In genomic region chrX:24350217-24350616, GRCh38 we compare ENCODE assay signal across 27 cellular contexts. TPM values are rescaled to one million over a fixed set of nuclear protein-coding genes. Genes with fewer than 3 reads are reported as not detected.
"Had no signal": no experiment of that assay in that cellular context is flagged by ENCODE, and none has a peak within 500 bp of the region (broad histone marks: within the 10 kb centered on the region; RNA-seq: fewer than 3 reads in every experiment).

No MANE protein-coding gene starts in this region.

- H3K9me3 Mint-ChIP-seq: activated CD4-positive, alpha-beta memory T cell treated with anti-CD3 and anti-CD28 coated beads, Interleukin-2, amount 10 ng/mL, durations not matched to agents 7 days and 5 days; activated naive CD4-positive, alpha-beta T cell treated with anti-CD3 and anti-CD28 coated beads, Interleukin-2, amount 10 ng/mL, durations not matched to agents 7 days and 5 days; activated naive CD8-positive, alpha-beta T cell treated with anti-CD3 and anti-CD28 coated beads for 36 hours; activated T-cell treated with anti-CD3 and anti-CD28 coated beads, Interleukin-2, amount 50 U/mL, for 72 hours; activated T-helper 2 cell treated with anti-CD3 and anti-CD28 coated beads, Interferon-gamma antibody, Interleukin-2, Interleukin-4, amounts not matched to agents 10 μg/mL and 5 μg/mL and 100 μg/mL, durations not matched to agents 14 hours and 24 hours and 36 hours; T-cell had no signal

- H3K27ac Mint-ChIP-seq: activated CD4-positive, alpha-beta memory T cell treated with anti-CD3 and anti-CD28 coated beads, Interleukin-2, amount 10 ng/mL, durations not matched to agents 7 days and 5 days; activated CD4-positive, alpha-beta T cell treated with anti-CD3 and anti-CD28 coated beads for 36 hours; activated naive CD4-positive, alpha-beta T cell treated with anti-CD3 and anti-CD28 coated beads, Interleukin-2, amount 10 ng/mL, durations not matched to agents 7 days and 5 days; activated naive CD8-positive, alpha-beta T cell treated with anti-CD3 and anti-CD28 coated beads for 36 hours; activated T-cell treated with anti-CD3 and anti-CD28 coated beads, Interleukin-2, amount 50 U/mL, for 72 hours; activated T-helper 2 cell treated with anti-CD3 and anti-CD28 coated beads, Interferon-gamma antibody, Interleukin-2, Interleukin-4, amounts not matched to agents 10 μg/mL and 5 μg/mL and 100 μg/mL, durations not matched to agents 14 hours and 24 hours and 36 hours; T-cell had no signal

- H3K4me1 Mint-ChIP-seq: activated CD4-positive, alpha-beta memory T cell treated with anti-CD3 and anti-CD28 coated beads, Interleukin-2, amount 10 ng/mL, durations not matched to agents 7 days and 5 days; activated CD4-positive, alpha-beta T cell treated with anti-CD3 and anti-CD28 coated beads for 36 hours; activated naive CD4-positive, alpha-beta T cell treated with anti-CD3 and anti-CD28 coated beads, Interleukin-2, amount 10 ng/mL, durations not matched to agents 7 days and 5 days; activated naive CD8-positive, alpha-beta T cell treated with anti-CD3 and anti-CD28 coated beads for 36 hours; T-cell had no signal

- ATAC-seq: activated CD4-positive, alpha-beta T cell treated with anti-CD3 and anti-CD28 coated beads for 36 hours; activated T-cell treated with anti-CD3 and anti-CD28 coated beads, Interleukin-2, amount 50 U/mL, for 72 hours; T-cell had no signal

- H3K27me3 Mint-ChIP-seq: activated CD4-positive, alpha-beta memory T cell treated with anti-CD3 and anti-CD28 coated beads, Interleukin-2, amount 10 ng/mL, durations not matched to agents 7 days and 5 days; activated CD4-positive, alpha-beta T cell treated with anti-CD3 and anti-CD28 coated beads for 36 hours; activated naive CD4-positive, alpha-beta T cell treated with anti-CD3 and anti-CD28 coated beads, Interleukin-2, amount 10 ng/mL, durations not matched to agents 7 days and 5 days; activated naive CD8-positive, alpha-beta T cell treated with anti-CD3 and anti-CD28 coated beads for 36 hours; T-cell had no signal

- H3K27ac ChIP-seq: VCaP had no signal

- H3K36me3 Mint-ChIP-seq: activated naive CD4-positive, alpha-beta T cell treated with anti-CD3 and anti-CD28 coated beads, Interleukin-2, amount 10 ng/mL, durations not matched to agents 7 days and 5 days; activated naive CD8-positive, alpha-beta T cell treated with anti-CD3 and anti-CD28 coated beads for 36 hours; T-cell had no signal

- DNase-seq: activated CD4-positive, alpha-beta memory T cell treated with anti-CD3 and anti-CD28 coated beads, Interleukin-2, amount 10 ng/mL, durations not matched to agents 7 days and 5 days; activated CD4-positive, alpha-beta T cell treated with anti-CD3 and anti-CD28 coated beads for 36 hours; activated CD4-positive, alpha-beta T cell treated with anti-CD3 and anti-CD28 coated beads, Interleukin-2, amount 50 U/mL, for 1 hour; activated gamma-delta T cell treated with Interleukin-2 at 50 U/mL for 16 hours; activated naive CD4-positive, alpha-beta T cell treated with anti-CD3 and anti-CD28 coated beads, Interleukin-2, amount 10 ng/mL, durations not matched to agents 7 days and 5 days; activated naive CD8-positive, alpha-beta T cell treated with anti-CD3 and anti-CD28 coated beads for 36 hours; activated T-cell treated with anti-CD3 and anti-CD28 coated beads for 4 hours; activated T-cell treated with anti-CD3 and anti-CD28 coated beads, Interleukin-2, amount 50 U/mL, for 72 hours; cerebellar nuclear complex; NCI-H1048; NCI-H146; NCI-H187 treated with DMSO at 0.1 percent for 48 hours; NCI-H2081 treated with DMSO at 0.1 percent for 48 hours; NCI-H446; NCI-H524; SHP77; T-cell; T-helper 2 cell; T1000 had no signal

- H3K4me3 Mint-ChIP-seq: activated CD4-positive, alpha-beta memory T cell treated with anti-CD3 and anti-CD28 coated beads, Interleukin-2, amount 10 ng/mL, durations not matched to agents 7 days and 5 days; activated CD4-positive, alpha-beta T cell treated with anti-CD3 and anti-CD28 coated beads for 36 hours; activated naive CD4-positive, alpha-beta T cell treated with anti-CD3 and anti-CD28 coated beads, Interleukin-2, amount 10 ng/mL, durations not matched to agents 7 days and 5 days; activated naive CD8-positive, alpha-beta T cell treated with anti-CD3 and anti-CD28 coated beads for 36 hours; activated T-cell treated with anti-CD3 and anti-CD28 coated beads, Interleukin-2, amount 50 U/mL, for 72 hours; T-cell had no signal

RNA-seq across cellular contexts. Expression of gene SUPT20HL1, which starts 10.2 kb away (rescaled TPM):
- total RNA-seq: activated CD4-positive, alpha-beta memory T cell treated with anti-CD3 and anti-CD28 coated beads, Interleukin-2, amount 10 ng/mL, durations not matched to agents 7 days and 5 days; activated naive CD8-positive, alpha-beta T cell treated with anti-CD3 and anti-CD28 coated beads for 36 hours; activated T-cell treated with anti-CD3 and anti-CD28 coated beads, Interleukin-2, amount 50 U/mL, for 72 hours; activated T-helper 2 cell treated with anti-CD3 and anti-CD28 coated beads, Interferon-gamma antibody, Interleukin-2, Interleukin-4, amounts not matched to agents 10 μg/mL and 5 μg/mL and 100 μg/mL, durations not matched to agents 14 hours and 24 hours and 36 hours; cardiac septum; LHCN-M2; M059J; SK-MEL-5; T-cell had no signal
- polyA plus RNA-seq: adipose tissue had no signal

RNA-seq across cellular contexts. Expression of gene SUPT20HL2, which starts 36.3 kb away (rescaled TPM):
- total RNA-seq: activated CD4-positive, alpha-beta memory T cell treated with anti-CD3 and anti-CD28 coated beads, Interleukin-2, amount 10 ng/mL, durations not matched to agents 7 days and 5 days; activated CD4-positive, alpha-beta T cell treated with anti-CD3 and anti-CD28 coated beads for 36 hours; activated CD8-positive, alpha-beta memory T cell treated with anti-CD3 and anti-CD28 coated beads for 36 hours; activated naive CD8-positive, alpha-beta T cell treated with anti-CD3 and anti-CD28 coated beads for 36 hours; activated T-cell treated with anti-CD3 and anti-CD28 coated beads, Interleukin-2, amount 50 U/mL, for 72 hours; activated T-helper 2 cell treated with anti-CD3 and anti-CD28 coated beads, Interferon-gamma antibody, Interleukin-2, Interleukin-4, amounts not matched to agents 10 μg/mL and 5 μg/mL and 100 μg/mL, durations not matched to agents 14 hours and 24 hours and 36 hours; cardiac septum; LHCN-M2; SK-MEL-5; T-cell had no signal
